Comparison of ENCODE assay signal across 21 cellular contexts in genomic region chr9:127507751-127508648, GRCh38. TPM values are rescaled to one million over a fixed set of nuclear protein-coding genes. Genes with fewer than 3 reads are reported as not detected.
DNase-seq lines count a peak whose midpoint lies in the region; TF ChIP-seq lines count a peak whose summit lies in the region.
"Had no signal": no experiment of that assay in that cellular context is flagged by ENCODE, and none has a peak within 500 bp of the region (broad histone marks: within the 10 kb centered on the region; RNA-seq: fewer than 3 reads in every experiment).

No MANE protein-coding gene starts in this region.

- DNase-seq in Daoy (ENCODE audit: low read depth) (peak; percentile 4), HFFc6 (no peak), endodermal cell (peak; percentile 42), posterior vena cava (ENCODE audit: low spot score) (peak; percentile 77), D341Med (ENCODE audit: low spot score) (no peak), endothelial cell (ENCODE audit: low spot score) (no peak), NCI-H2227 (lab: John Stamatoyannopoulos, UW; ENCODE audit: unreplicated experiment) (no peak), chondrocyte (ENCODE audit: low spot score) (no peak)
- DNase-seq: Caco-2; CD4-positive, alpha-beta memory T cell; DND-41; Kasumi-1; NCI-H1417; NCI-H187; NCI-H446 treated with DMSO at 0.1 percent for 48 hours; NCI-H526 treated with DMSO at 0.1 percent for 48 hours; SHP77 had no signal

- no peaks in the 10 kb centered on the region for H3K9me3 ChIP-seq in endodermal cell (ENCODE audit: control insufficient read depth, low read length)
- H3K9me3 ChIP-seq: BLaER1, Caco-2, HAP-1 had no signal

- H3K4me1 Mint-ChIP-seq in HFFc6 (ENCODE audit: low read depth): peaks cover 26% of the 10 kb centered on the region
- peaks cover 5% of the 10 kb centered on the region for H3K4me1 Mint-ChIP-seq in endodermal cell
- H3K4me1 Mint-ChIP-seq in endothelial cell (ENCODE audit: unreplicated experiment): peaks cover 5% of the 10 kb centered on the region
- H3K4me1 Mint-ChIP-seq in chondrocyte (ENCODE audit: low read depth): peaks cover 5% of the 10 kb centered on the region

- H3K27ac Mint-ChIP-seq in HFFc6 (peak overlapping the region; percentile 77), endodermal cell (no peak overlapping the region), endothelial cell (ENCODE audit: unreplicated experiment) (no peak overlapping the region), chondrocyte (ENCODE audit: unreplicated experiment) (no peak overlapping the region)
- H3K27ac Mint-ChIP-seq: CD4-positive, alpha-beta memory T cell; GM23338 had no signal

- intact Hi-C loops in posterior vena cava (cut with DNase I): loop anchor here (2.0 to 10.0 kb wide), 4 partner anchors 27 to 217 kb away; a partner anchor contains a TSS

- H3K27me3 Mint-ChIP-seq in HFFc6 (ENCODE audit: insufficient read depth) (peaks cover 25% of the 10 kb centered on the region), endodermal cell (ENCODE audit: insufficient read depth) (no peaks in the 10 kb centered on the region), endothelial cell (ENCODE audit: unreplicated experiment) (peaks cover 5% of the 10 kb centered on the region), chondrocyte (ENCODE audit: low read depth) (no peaks in the 10 kb centered on the region)
- H3K27me3 Mint-ChIP-seq: CD4-positive, alpha-beta memory T cell had no signal

- TF ChIP-seq CTCF in HFFc6 (IDR thresholded peaks at IDR 0.05) (no peak), endodermal cell (conservative IDR thresholded peaks at IDR 0.05) (no peak), endothelial cell (IDR thresholded peaks at IDR 0.05; ENCODE audit: unreplicated experiment) (no peak), chondrocyte (IDR thresholded peaks at IDR 0.05) (no peak)

- peaks cover 5% of the 10 kb centered on the region for H3K36me3 ChIP-seq in endodermal cell (ENCODE audit: control insufficient read depth, insufficient read depth, low read length)

- H3K36me3 Mint-ChIP-seq in HFFc6 (ENCODE audit: low read depth) (peaks cover 21% of the 10 kb centered on the region), endodermal cell (ENCODE audit: low read depth) (peaks cover 22% of the 10 kb centered on the region), endothelial cell (ENCODE audit: low read depth, unreplicated experiment) (peaks cover 25% of the 10 kb centered on the region), chondrocyte (ENCODE audit: low read depth) (peaks cover 14% of the 10 kb centered on the region)

- H3K27ac ChIP-seq in endodermal cell (ENCODE audit: low read depth, low read length): no peak overlapping the region
- H3K27ac ChIP-seq: SK-N-MC had no signal

- no peaks in the 10 kb centered on the region for H3K27me3 ChIP-seq in endodermal cell (ENCODE audit: control insufficient read depth, insufficient read depth, low read length, poor library complexity, severe bottlenecking)
- H3K27me3 ChIP-seq: BLaER1 had no signal

- 93 to 99% methylated on average over 28 to 40 of the region's 40 CpGs for WGBS in endodermal cell (ENCODE audit: insufficient coverage in 1 of 2, insufficient read length in 1 of 2), 2 experiments

- H3K4me3 Mint-ChIP-seq in HFFc6: no peak overlapping the region
- H3K4me3 Mint-ChIP-seq in endodermal cell: no peak overlapping the region
- no peak overlapping the region for H3K4me3 Mint-ChIP-seq in endothelial cell (ENCODE audit: unreplicated experiment)
- no peak overlapping the region for H3K4me3 Mint-ChIP-seq in chondrocyte (ENCODE audit: unreplicated experiment)
- H3K4me3 Mint-ChIP-seq: CD4-positive, alpha-beta memory T cell; GM23338 had no signal

- no peak overlapping the region for H3K9ac ChIP-seq in endodermal cell (ENCODE audit: extremely low read depth, low read length, poor library complexity, severe bottlenecking)
- H3K9ac ChIP-seq: BLaER1 had no signal

- no peaks in the 10 kb centered on the region; the same call in 1 of the 2 replicates for H3K9me3 Mint-ChIP-seq in HFFc6
- no peaks in the 10 kb centered on the region for H3K9me3 Mint-ChIP-seq in endodermal cell
- no peaks in the 10 kb centered on the region for H3K9me3 Mint-ChIP-seq in endothelial cell (ENCODE audit: unreplicated experiment)
- H3K9me3 Mint-ChIP-seq in chondrocyte (ENCODE audit: low read depth): no peaks in the 10 kb centered on the region
- H3K9me3 Mint-ChIP-seq: CD4-positive, alpha-beta memory T cell; GM23338 had no signal

- no peaks in the 10 kb centered on the region for H3K4me1 ChIP-seq in endodermal cell (ENCODE audit: control insufficient read depth, insufficient read depth, low read length)
- H3K4me1 ChIP-seq: Caco-2, HAP-1 had no signal

- no peak overlapping the region for H3K4me3 ChIP-seq in endodermal cell (ENCODE audit: low read length)
- H3K4me3 ChIP-seq: BLaER1, GM23338, HAP-1, SK-N-MC had no signal

RNA-seq across cellular contexts. Expression of gene LRSAM1, which starts 56.7 kb away (rescaled TPM):
- total RNA-seq in Daoy (2014; rRNA removed; shearing (Covaris generic)): 13.4 and 13.5 TPM in 2 replicates
- total RNA-seq in HFFc6 (2021; fragmentation: NEBNext Ultra II Directional; extraction: Animal tissue kit (Norgen Biotek cat#: 25700)): 10 to 100 TPM; 12.1 to 15.9 (median 13.4) TPM
- 10 to 100 TPM; 18.4 to 19.8 TPM for total RNA-seq in endodermal cell
- polyA plus RNA-seq in endodermal cell (2013, experiment 1 of 2): 18.1 TPM
- polyA plus RNA-seq in endodermal cell (2013, experiment 2 of 2): 17.8 TPM
- 10 to 100 TPM; 15.6 to 16.9 TPM for total RNA-seq in posterior vena cava
- 22.6 TPM for total RNA-seq in endothelial cell (ENCODE audit: unreplicated experiment)
- 25.6 to 29.3 TPM (median 27.5 TPM) in 3 replicates for total RNA-seq in chondrocyte

RNA-seq across cellular contexts. Expression of gene RPL12, which starts 56.8 kb away (rescaled TPM):
- 2,254 and 2,503 TPM in 2 replicates for total RNA-seq in Daoy (2014; rRNA removed; shearing (Covaris generic))
- total RNA-seq in HFFc6 (2021; fragmentation: NEBNext Ultra II Directional; extraction: Animal tissue kit (Norgen Biotek cat#: 25700)): 1,000 to 10,000 TPM in 4 of 6 experiments, 100 to 1,000 TPM in 2; 953 to 1,196 (median 1,072) TPM
- 1,000 to 10,000 TPM; 1,241 to 1,436 TPM for total RNA-seq in endodermal cell
- 1,289 TPM for polyA plus RNA-seq in endodermal cell (2013, experiment 1 of 2)
- polyA plus RNA-seq in endodermal cell (2013, experiment 2 of 2): 1,216 TPM
- 1,000 to 10,000 TPM in 1 of 2 donors, 100 to 1,000 TPM in 1; 993 to 1,044 TPM for total RNA-seq in posterior vena cava
- total RNA-seq in endothelial cell (ENCODE audit: unreplicated experiment): 1,208 TPM
- total RNA-seq in chondrocyte: 834 to 848 TPM (median 848 TPM) in 3 replicates

Comparison
In these comparisons a context has a peak if more than half of its experiments do, and no peak if none do; other contexts are left out.
1. DNase-seq: peak in Daoy (single experiment), endodermal cell (single experiment) and posterior vena cava (single experiment); none in HFFc6 (single experiment), D341Med (single experiment), endothelial cell (single experiment), NCI-H2227 (single experiment) and chondrocyte (single experiment).